In genomic region chr1:2178875-2179274, GRCh38 we compare ENCODE assay signal across 2 cellular contexts.
TF ChIP-seq lines count a peak whose summit lies in the region.

No MANE protein-coding gene starts in this region.

TF ChIP-seq in GM23338, 12 proteins besides CTCF, POLR2A, EP300 and RAD21:
- TF ChIP-seq REST (IDR thresholded peaks at IDR 0.05; ENCODE audit: unreplicated experiment) (no peak), ZNF462 (CRISPR knock-in tag; IDR thresholded peaks at IDR 0.05) (no peak), EZH2 (IDR thresholded peaks at IDR 0.05; ENCODE audit: low read depth, unreplicated experiment) (no peak), POLR2AphosphoS5 (IDR thresholded peaks at IDR 0.05; ENCODE audit: low read depth) (no peak), CREB1 (CRISPR knock-in tag; IDR thresholded peaks at IDR 0.05; ENCODE audit: low read depth) (no peak), STAT1 (IDR thresholded peaks at IDR 0.05; ENCODE audit: unreplicated experiment) (no peak), NANOG (IDR thresholded peaks at IDR 0.05; ENCODE audit: borderline replicate concordance) (no peak), JUNB (IDR thresholded peaks at IDR 0.05; ENCODE audit: unreplicated experiment) (no peak), EZH2phosphoT487 (IDR thresholded peaks at IDR 0.05; ENCODE audit: unreplicated experiment) (no peak), ZNF331 (CRISPR knock-in tag; IDR thresholded peaks at IDR 0.05; ENCODE audit: low read depth) (no peak), ZNF114 (CRISPR knock-in tag; IDR thresholded peaks at IDR 0.05) (no peak)
- TF ChIP-seq, protein P1, sequence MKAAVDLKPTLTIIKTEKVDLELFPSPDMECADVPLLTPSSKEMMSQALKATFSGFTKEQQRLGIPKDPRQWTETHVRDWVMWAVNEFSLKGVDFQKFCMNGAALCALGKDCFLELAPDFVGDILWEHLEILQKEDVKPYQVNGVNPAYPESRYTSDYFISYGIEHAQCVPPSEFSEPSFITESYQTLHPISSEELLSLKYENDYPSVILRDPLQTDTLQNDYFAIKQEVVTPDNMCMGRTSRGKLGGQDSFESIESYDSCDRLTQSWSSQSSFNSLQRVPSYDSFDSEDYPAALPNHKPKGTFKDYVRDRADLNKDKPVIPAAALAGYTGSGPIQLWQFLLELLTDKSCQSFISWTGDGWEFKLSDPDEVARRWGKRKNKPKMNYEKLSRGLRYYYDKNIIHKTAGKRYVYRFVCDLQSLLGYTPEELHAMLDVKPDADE (IDR thresholded peaks at IDR 0.05) = no peak

TF ChIP-seq in K562, 482 proteins besides CTCF, POLR2A, EP300 and RAD21:
- TF ChIP-seq PCBP1 (IDR thresholded peaks at IDR 0.05; ENCODE audit: low read depth, low read length, poor library complexity, severe bottlenecking) (peak; percentile 13), GTF2A2 (tag; IDR thresholded peaks at IDR 0.05) (no peak), GABPA (tag; conservative IDR thresholded peaks at IDR 0.05; ENCODE audit: low read depth) (no peak), SMARCA4 (IDR thresholded peaks at IDR 0.05) (no peak)
